Comparison of ENCODE assay signal across 16 cellular contexts in the genomic region with DNA sequence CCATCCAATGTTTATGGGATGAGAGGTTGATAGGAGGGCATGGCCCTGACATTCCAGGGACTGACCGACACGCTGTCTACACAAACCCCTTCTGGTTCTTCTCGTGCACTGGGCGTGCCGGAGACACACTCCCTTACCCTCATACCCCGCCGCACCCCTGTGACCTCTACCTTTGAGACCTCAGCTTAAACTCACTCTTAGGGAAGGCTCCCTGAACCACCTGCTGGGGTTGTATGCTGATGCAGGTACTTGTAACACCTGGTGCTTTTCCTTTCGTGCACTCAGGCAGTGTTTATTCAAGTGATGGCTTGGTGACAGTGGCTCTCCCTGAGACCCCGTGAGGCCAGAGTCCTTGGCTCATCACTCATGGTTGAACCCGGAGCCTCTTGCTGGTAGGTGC.
"Had no signal": no experiment of that assay in that cellular context is flagged by ENCODE, and none has a peak within 500 bp of the region (broad histone marks: within the 10 kb centered on the region; RNA-seq: fewer than 3 reads in every experiment).

No MANE protein-coding gene starts in this region.

- H3K27me3 ChIP-seq: heart left ventricle, neutrophil, stomach, uterus had no signal

- H3K4me1 Mint-ChIP-seq: activated B cell treated with CpG ODN at 0.5 μM for 24 hours; activated CD4-positive, alpha-beta T cell treated with anti-CD3 and anti-CD28 coated beads, Interleukin-2, amount 10 ng/mL, durations not matched to agents 7 days and 5 days; activated naive CD4-positive, alpha-beta T cell treated with anti-CD3 and anti-CD28 coated beads, Interleukin-2, amount 50 U/mL, for 24 hours had no signal

- ATAC-seq: naive thymus-derived CD4-positive, alpha-beta T cell had no signal

- H3K27me3 Mint-ChIP-seq: activated B cell treated with CpG ODN at 0.5 μM for 24 hours; activated CD4-positive, alpha-beta T cell treated with anti-CD3 and anti-CD28 coated beads, Interleukin-2, amount 10 ng/mL, durations not matched to agents 7 days and 5 days; activated naive CD4-positive, alpha-beta T cell treated with anti-CD3 and anti-CD28 coated beads, Interleukin-2, amount 50 U/mL, for 24 hours; naive thymus-derived CD4-positive, alpha-beta T cell had no signal

- H3K27ac ChIP-seq: coronary artery, heart left ventricle, neutrophil, skin epidermis, thoracic aorta, uterus had no signal

- H3K4me1 ChIP-seq: uterus had no signal

- H3K9me3 ChIP-seq: heart left ventricle, neutrophil, stomach, thoracic aorta, uterus had no signal

- H3K9me3 Mint-ChIP-seq: activated B cell treated with CpG ODN at 0.5 μM for 24 hours; activated CD4-positive, alpha-beta T cell treated with anti-CD3 and anti-CD28 coated beads, Interleukin-2, amount 10 ng/mL, durations not matched to agents 7 days and 5 days; activated naive CD4-positive, alpha-beta T cell treated with anti-CD3 and anti-CD28 coated beads, Interleukin-2, amount 50 U/mL, for 24 hours; naive thymus-derived CD4-positive, alpha-beta T cell had no signal

- H3K36me3 ChIP-seq: uterus had no signal

- DNase-seq: activated B cell treated with CpG ODN at 0.5 μM for 24 hours; activated CD4-positive, alpha-beta T cell treated with anti-CD3 and anti-CD28 coated beads, Interleukin-2, amount 10 ng/mL, durations not matched to agents 7 days and 5 days; activated T-cell treated with anti-CD3 and anti-CD28 coated beads, Interleukin-2, amount 50 U/mL, for 1 hour; central memory CD4-positive, alpha-beta T cell; effector CD4-positive, alpha-beta T cell; heart left ventricle; islet precursor cell; naive thymus-derived CD4-positive, alpha-beta T cell; uterus had no signal

- H3K4me3 ChIP-seq: coronary artery, heart left ventricle, lung, skin epidermis, stomach, thoracic aorta, uterus had no signal

- H3K4me3 Mint-ChIP-seq: activated B cell treated with CpG ODN at 0.5 μM for 24 hours; activated CD4-positive, alpha-beta T cell treated with anti-CD3 and anti-CD28 coated beads, Interleukin-2, amount 10 ng/mL, durations not matched to agents 7 days and 5 days; activated naive CD4-positive, alpha-beta T cell treated with anti-CD3 and anti-CD28 coated beads, Interleukin-2, amount 50 U/mL, for 24 hours; naive thymus-derived CD4-positive, alpha-beta T cell had no signal

- H3K27ac Mint-ChIP-seq: activated B cell treated with CpG ODN at 0.5 μM for 24 hours; activated CD4-positive, alpha-beta T cell treated with anti-CD3 and anti-CD28 coated beads, Interleukin-2, amount 10 ng/mL, durations not matched to agents 7 days and 5 days; activated naive CD4-positive, alpha-beta T cell treated with anti-CD3 and anti-CD28 coated beads, Interleukin-2, amount 50 U/mL, for 24 hours had no signal
